8 cellular contexts compared by ENCODE assay signal in the genomic region with DNA sequence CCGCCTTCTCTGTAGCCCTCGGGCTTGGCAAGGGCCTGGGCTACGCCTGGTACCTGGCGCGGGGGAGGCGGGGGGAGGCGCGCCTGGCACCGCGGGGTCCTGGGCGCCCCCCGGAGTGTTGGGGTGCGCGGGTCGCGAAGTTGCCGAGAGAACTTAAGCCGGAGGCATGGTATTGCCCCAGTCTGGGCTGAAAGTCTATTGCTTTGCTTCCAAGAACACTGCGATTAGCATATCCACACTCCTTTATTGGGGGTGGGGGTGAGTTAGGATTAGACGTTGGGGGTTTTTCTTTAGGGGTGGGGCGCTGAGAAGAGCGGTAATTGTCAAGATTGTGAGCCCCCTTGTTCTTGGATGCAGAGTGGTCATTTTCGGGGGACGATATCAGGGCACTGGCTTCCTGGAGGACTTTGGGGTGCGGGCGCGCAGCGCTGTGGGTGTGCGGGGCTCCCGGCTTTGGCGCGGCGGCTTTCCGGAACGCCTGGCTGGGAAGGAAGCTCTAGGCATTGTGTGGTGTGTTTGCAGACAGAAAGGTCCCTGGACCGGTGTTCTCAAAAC. TPM values are rescaled to one million over a fixed set of nuclear protein-coding genes. Genes with fewer than 3 reads are reported as not detected.
A peak's percentile ranks its signal among the peaks of the same experiment; 100 is the strongest.
DNase-seq lines count a peak whose midpoint lies in the region; TF ChIP-seq lines count a peak whose summit lies in the region.

No MANE protein-coding gene starts in this region.

- H3K4me1 ChIP-seq in PC-9 (replicated peaks; ENCODE audit: insufficient read depth) = peaks cover 38% of the 10 kb centered on the region

- H4K20me1 ChIP-seq in PC-9 (ENCODE audit: insufficient read depth) (peaks cover 5% of the 10 kb centered on the region; the same call in 1 of the 2 replicates), neural cell (ENCODE audit: insufficient read depth) (no peaks in the 10 kb centered on the region)

- H3K36me3 ChIP-seq in PC-9 (ENCODE audit: low read depth) (no peaks in the 10 kb centered on the region), neural cell (ENCODE audit: insufficient read depth, low read length) (no peaks in the 10 kb centered on the region)

- CTCF ChIA-PET in PC-9 (lab: Charles Lee) = no interaction called here

- POLR2A ChIA-PET in PC-9 (lab: Charles Lee; ENCODE audit: unreplicated experiment) = interaction anchor here (0.6 to 0.9 kb wide), 2 partner anchors 15 to 242 kb away, joined by 5 to 6 read pairs; no protein-coding TSS in a partner anchor

- no peak for TF ChIP-seq CTCF in PC-9 (conservative IDR thresholded peaks at IDR 0.05)
- TF ChIP-seq CTCF in epithelial cell of proximal tubule (conservative IDR thresholded peaks at IDR 0.05; ENCODE audit: low read depth, low read length) = no peak
- TF ChIP-seq CTCF in neural cell (IDR thresholded peaks at IDR 0.05; ENCODE audit: poor library complexity, severe bottlenecking) = no peak

- H3K27ac ChIP-seq in PC-9 (peak overlapping the region; percentile 48), neural cell (ENCODE audit: low read length) (no peak overlapping the region)

- peak overlapping the region; percentile 83 for H3K4me3 ChIP-seq in PC-9
- H3K4me3 ChIP-seq in epithelial cell of proximal tubule (ENCODE audit: low read depth, low read length) = peak overlapping the region; percentile 92
- peak overlapping the region; percentile 73 for H3K4me3 ChIP-seq in neural cell (ENCODE audit: low read length)

- H3K9me3 ChIP-seq in PC-9 (ENCODE audit: insufficient read depth, low read depth) (no peaks in the 10 kb centered on the region), neural cell (ENCODE audit: low read length) (no peaks in the 10 kb centered on the region)

- no peak for TF ChIP-seq RAD21 in neural cell (conservative IDR thresholded peaks at IDR 0.05)

- peak overlapping the region; percentile 18 for H3K9ac ChIP-seq in neural cell (ENCODE audit: low read length)

- H3K79me2 ChIP-seq in PC-9 (ENCODE audit: low read depth) (peaks cover 57% of the 10 kb centered on the region), neural cell (replicated peaks; ENCODE audit: insufficient read depth, low read length) (no peaks in the 10 kb centered on the region)

- H3K4me2 ChIP-seq in PC-9 = peak overlapping the region; percentile 94
- H3K4me2 ChIP-seq in neural cell (ENCODE audit: low read length) = peak overlapping the region; percentile 75

- H3K9me2 ChIP-seq in PC-9 (ENCODE audit: insufficient read depth) = no peaks in the 10 kb centered on the region
- H3K9me2 ChIP-seq in neural cell (ENCODE audit: insufficient read depth, low read length) = no peaks in the 10 kb centered on the region

- no peaks in the 10 kb centered on the region for H3K27me3 ChIP-seq in PC-9 (ENCODE audit: insufficient read depth, low read depth)
- H3K27me3 ChIP-seq in neural cell (ENCODE audit: insufficient read depth, low read depth, low read length) = peaks cover 93% of the 10 kb centered on the region

- no peak for TF ChIP-seq EP300 in neural cell (conservative IDR thresholded peaks at IDR 0.05; ENCODE audit: poor library complexity, severe bottlenecking)

- BruUV-seq in PC-9 (replicated peaks; lab: Mats Ljungman, UMichigan) = no TSS peak

- H3F3A ChIP-seq in PC-9 (ENCODE audit: insufficient read depth, low read depth) (peaks cover 12% of the 10 kb centered on the region), neural cell (ENCODE audit: insufficient read depth, low read length, poor library complexity, severe bottlenecking) (no peaks in the 10 kb centered on the region)

- DNase-seq in DMS53 (lab: John Stamatoyannopoulos, UW) (peak; percentile 59), DMS53 treated with DMSO at 0.1 percent for 48 hours (lab: John Stamatoyannopoulos, UW; ENCODE audit: unreplicated experiment) (no peak), PC-9 (no peak), epithelial cell of proximal tubule (ENCODE audit: low read depth) (no peak), NCI-H187 treated with DMSO at 0.1 percent for 48 hours (lab: John Stamatoyannopoulos, UW) (no peak), NOMO-1 (lab: John Stamatoyannopoulos, UW; ENCODE audit: unreplicated experiment in 2 of 2) (no peak), NCI-H345 treated with DMSO at 0.1 percent for 48 hours (lab: John Stamatoyannopoulos, UW; ENCODE audit: unreplicated experiment) (no peak)

- H2AFZ ChIP-seq in PC-9 (peak overlapping the region; percentile 82), neural cell (ENCODE audit: low read depth, low read length) (no peak overlapping the region)

- intact Hi-C loops in PC-9 (cut with micrococcal nuclease; ENCODE audit: unreplicated experiment) = loop anchor here (5.0 kb wide), 2 partner anchors 37 to 63 kb away; no protein-coding TSS in a partner anchor

TF ChIP-seq in neural cell, 6 proteins besides CTCF, POLR2A, EP300 and RAD21:
- TF ChIP-seq TAF1 (IDR thresholded peaks at IDR 0.05; ENCODE audit: low read depth) = no peak
- TF ChIP-seq MXI1 (conservative IDR thresholded peaks at IDR 0.05; ENCODE audit: poor library complexity, severe bottlenecking) = no peak
- no peak for TF ChIP-seq POLR2AphosphoS5 (IDR thresholded peaks at IDR 0.05)
- no peak for TF ChIP-seq SMC3 (conservative IDR thresholded peaks at IDR 0.05; ENCODE audit: poor library complexity)
- TF ChIP-seq, protein P1, sequence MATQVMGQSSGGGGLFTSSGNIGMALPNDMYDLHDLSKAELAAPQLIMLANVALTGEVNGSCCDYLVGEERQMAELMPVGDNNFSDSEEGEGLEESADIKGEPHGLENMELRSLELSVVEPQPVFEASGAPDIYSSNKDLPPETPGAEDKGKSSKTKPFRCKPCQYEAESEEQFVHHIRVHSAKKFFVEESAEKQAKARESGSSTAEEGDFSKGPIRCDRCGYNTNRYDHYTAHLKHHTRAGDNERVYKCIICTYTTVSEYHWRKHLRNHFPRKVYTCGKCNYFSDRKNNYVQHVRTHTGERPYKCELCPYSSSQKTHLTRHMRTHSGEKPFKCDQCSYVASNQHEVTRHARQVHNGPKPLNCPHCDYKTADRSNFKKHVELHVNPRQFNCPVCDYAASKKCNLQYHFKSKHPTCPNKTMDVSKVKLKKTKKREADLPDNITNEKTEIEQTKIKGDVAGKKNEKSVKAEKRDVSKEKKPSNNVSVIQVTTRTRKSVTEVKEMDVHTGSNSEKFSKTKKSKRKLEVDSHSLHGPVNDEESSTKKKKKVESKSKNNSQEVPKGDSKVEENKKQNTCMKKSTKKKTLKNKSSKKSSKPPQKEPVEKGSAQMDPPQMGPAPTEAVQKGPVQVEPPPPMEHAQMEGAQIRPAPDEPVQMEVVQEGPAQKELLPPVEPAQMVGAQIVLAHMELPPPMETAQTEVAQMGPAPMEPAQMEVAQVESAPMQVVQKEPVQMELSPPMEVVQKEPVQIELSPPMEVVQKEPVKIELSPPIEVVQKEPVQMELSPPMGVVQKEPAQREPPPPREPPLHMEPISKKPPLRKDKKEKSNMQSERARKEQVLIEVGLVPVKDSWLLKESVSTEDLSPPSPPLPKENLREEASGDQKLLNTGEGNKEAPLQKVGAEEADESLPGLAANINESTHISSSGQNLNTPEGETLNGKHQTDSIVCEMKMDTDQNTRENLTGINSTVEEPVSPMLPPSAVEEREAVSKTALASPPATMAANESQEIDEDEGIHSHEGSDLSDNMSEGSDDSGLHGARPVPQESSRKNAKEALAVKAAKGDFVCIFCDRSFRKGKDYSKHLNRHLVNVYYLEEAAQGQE (IDR thresholded peaks at IDR 0.05; ENCODE audit: borderline replicate concordance) = no peak
- no peak for TF ChIP-seq EZH2 (IDR thresholded peaks at IDR 0.05; ENCODE audit: borderline replicate concordance, insufficient read depth, low read length, poor library complexity, severe bottlenecking)

RNA-seq across cellular contexts. Expression of a gene that starts 0.8 kb away (rescaled TPM):
- total RNA-seq in PC-9 (2021) (21.2 and 26.0 TPM in 2 replicates), epithelial cell of proximal tubule (11.9 and 14.3 TPM in 2 replicates)
- 0.37 and 0.44 TPM in 2 replicates for polyA plus RNA-seq in neural cell
- polyA minus RNA-seq in neural cell = 0.73 and 1.0 TPM in 2 replicates
